10 cellular contexts compared by ENCODE assay signal in the genomic region with DNA sequence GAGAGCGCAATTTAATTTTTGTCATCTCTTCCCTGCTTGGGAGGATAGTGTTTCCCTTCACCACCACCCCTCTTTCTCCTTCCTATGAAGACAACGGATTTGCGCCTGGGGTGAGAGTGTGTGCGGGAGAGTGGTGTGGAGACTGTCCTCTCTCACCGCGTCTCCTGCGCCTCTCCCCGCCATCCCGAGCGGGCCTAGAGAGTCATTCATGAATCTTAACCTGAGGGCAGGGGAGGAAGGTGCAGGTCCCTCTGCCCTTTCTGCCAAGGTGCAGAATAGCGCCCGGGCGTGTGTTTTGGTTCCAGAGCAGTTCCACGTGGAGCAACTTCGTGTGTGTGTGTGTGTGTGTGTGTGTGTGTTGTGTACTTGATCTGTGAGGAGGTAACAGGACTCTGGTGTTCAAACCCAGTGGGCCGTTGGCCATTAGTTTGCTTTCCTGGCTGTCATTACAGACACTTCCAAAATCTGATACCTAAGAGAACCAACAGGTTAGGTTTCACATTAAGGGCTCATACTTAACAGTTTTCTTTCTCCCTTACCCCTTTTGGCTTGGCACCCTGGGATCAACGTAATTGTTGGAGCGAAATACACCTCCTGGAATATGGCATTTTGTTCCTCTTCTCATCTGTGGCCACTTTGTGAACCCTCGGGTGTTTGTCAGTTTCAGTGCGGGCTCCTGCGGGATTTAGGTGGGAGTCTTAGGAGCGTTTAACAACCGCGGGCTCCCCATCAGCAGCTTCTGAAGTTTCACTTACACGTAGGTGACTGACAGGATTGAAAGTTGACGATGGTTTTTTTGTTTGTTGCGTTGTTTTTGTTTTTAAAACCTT. TPM values are rescaled to one million over a fixed set of nuclear protein-coding genes. Genes with fewer than 3 reads are reported as not detected.
DNase-seq lines count a peak whose midpoint lies in the region; ATAC-seq, FAIRE-seq and TF ChIP-seq lines count a peak whose summit lies in the region.
"Had no signal": no experiment of that assay in that cellular context is flagged by ENCODE, and none has a peak within 500 bp of the region (broad histone marks: within the 10 kb centered on the region; RNA-seq: fewer than 3 reads in every experiment).

No MANE protein-coding gene starts in this region.

- DNase-seq in A549 (ENCODE audit: low read depth in 1 of 2, low spot score in 1 of 2) (peak in 1 of 2 experiments; percentile 58), KG1 (lab: John Stamatoyannopoulos, UW) (peak; percentile 1), dorsolateral prefrontal cortex (no peak), GOT3 (lab: John Stamatoyannopoulos, UW) (no peak), AG20443 (ENCODE audit: low spot score) (no peak), MCF 10A (ENCODE audit: unreplicated experiment) (no peak)
- DNase-seq: NK-92 treated with Interleukin-12 subunit alpha and Interleukin-12 subunit beta, amount 100 ng/mL, for 24 hours had no signal

- H3K9ac ChIP-seq in muscle layer of colon (ENCODE audit: low read length) = no peak overlapping the region

- H3K36me3 Mint-ChIP-seq in MCF 10A (ENCODE audit: insufficient read depth, unreplicated experiment) = no peaks in the 10 kb centered on the region

- FAIRE-seq in A549 (lab: Jason Lieb, UNC) = no peak

- H3K27me3 ChIP-seq in dorsolateral prefrontal cortex (peaks cover 2 to 79% (median 68%) of the 10 kb centered on the region in 45 donors), muscle layer of colon (ENCODE audit: control insufficient read depth in 1 of 2, insufficient read depth in 2 of 2, low read length in 2 of 2) (peaks cover 13 to 32% of the 10 kb centered on the region in 2 donors)

- TF ChIP-seq EP300 in A549 (IDR thresholded peaks at IDR 0.05) = no peak

- H3K4me1 ChIP-seq in A549 (peaks cover 50% of the 10 kb centered on the region), muscle layer of colon (ENCODE audit: insufficient read depth, low read length) (peaks cover 13% of the 10 kb centered on the region)

- POLR2A ChIA-PET in A549 (lab: Yijun Ruan, JAX) = no interaction called here
- POLR2A ChIA-PET in MCF 10A (lab: Yijun Ruan, JAX) = no interaction called here

- CTCF ChIA-PET in A549 (lab: Yijun Ruan, JAX) = no interaction called here
- CTCF ChIA-PET in MCF 10A (lab: Yijun Ruan, JAX) = no interaction called here

- H3K27me3 Mint-ChIP-seq in MCF 10A (ENCODE audit: insufficient read depth, unreplicated experiment) = peaks cover 88% of the 10 kb centered on the region

- ATAC-seq in A549 = peak; percentile 4 to 53; a peak in 5 of 6 replicates
- ATAC-seq in GM18498 (IDR thresholded peaks at IDR 0.05; ENCODE audit: unreplicated experiment) = no peak

- whole genome bisulfite sequencing in A549 (ENCODE audit: missing lambda C conversion rate) = 3% methylated on average over 17 of the region's 27 CpGs

- H3K9me3 Mint-ChIP-seq in MCF 10A (ENCODE audit: unreplicated experiment) = no peaks in the 10 kb centered on the region

- no peak for TF ChIP-seq RAD21 in A549 (conservative IDR thresholded peaks at IDR 0.05 in 1 of 2, IDR thresholded peaks at IDR 0.05 in 1 of 2)

- H3K27ac ChIP-seq in A549 (peak overlapping the region; percentile 94 to 100), dorsolateral prefrontal cortex (no peak overlapping the region), muscle layer of colon (ENCODE audit: low read depth, low read length) (no peak overlapping the region)
- H3K27ac ChIP-seq: neutrophil had no signal

- H3K9me3 ChIP-seq in A549 (no peaks in the 10 kb centered on the region), muscle layer of colon (ENCODE audit: low read length) (no peaks in the 10 kb centered on the region)
- H3K9me3 ChIP-seq: neutrophil had no signal

- peak overlapping the region; percentile 69 for H3K4me3 ChIP-seq in A549
- peak overlapping the region; percentile 35 to 76 (median 58) for H3K4me3 ChIP-seq in dorsolateral prefrontal cortex
- peak overlapping the region; percentile 11 to 53 for H3K4me3 ChIP-seq in muscle layer of colon (ENCODE audit: low read depth in 1 of 2, low read length in 2 of 2)

- BruUV-seq in MCF 10A (replicated peaks; lab: Mats Ljungman, UMichigan) = no TSS peak

- no peaks in the 10 kb centered on the region for H3K4me1 Mint-ChIP-seq in MCF 10A (ENCODE audit: insufficient read depth, unreplicated experiment)

- TF ChIP-seq POLR2A in A549 (IDR thresholded peaks at IDR 0.05; ENCODE audit: low read length) = no peak

- no peaks in the 10 kb centered on the region for H3K36me3 ChIP-seq in muscle layer of colon (ENCODE audit: insufficient read depth, low read length)
- H3K36me3 ChIP-seq: neutrophil had no signal

- H3K4me2 ChIP-seq in A549 = peak overlapping the region; percentile 96

- intact Hi-C loops in dorsolateral prefrontal cortex (cut with DNase I) = no loop called here
- intact Hi-C loops in MCF 10A (cut with micrococcal nuclease) = no loop called here

- no peak overlapping the region for H3K27ac Mint-ChIP-seq in MCF 10A (ENCODE audit: low read depth, unreplicated experiment)

- TF ChIP-seq CTCF in A549 (IDR thresholded peaks at IDR 0.05) (no peak), dorsolateral prefrontal cortex (IDR thresholded peaks at IDR 0.05 in 54 of 56, conservative IDR thresholded peaks at IDR 0.05 in 2 of 56; ENCODE audit: low read depth in 1 of 56, partially characterized antibody in 56 of 56) (no peak), MCF 10A (IDR thresholded peaks at IDR 0.05; ENCODE audit: unreplicated experiment) (no peak)

- no peak overlapping the region for H3K4me3 Mint-ChIP-seq in MCF 10A (ENCODE audit: unreplicated experiment)

TF ChIP-seq in A549, 52 proteins besides CTCF, POLR2A, EP300 and RAD21:
- no peak for TF ChIP-seq EHF (CRISPR knock-in tag; IDR thresholded peaks at IDR 0.05)
- no peak for TF ChIP-seq CBX2 (IDR thresholded peaks at IDR 0.05; ENCODE audit: borderline replicate concordance, low read depth)
- no peak for TF ChIP-seq BHLHE40 (IDR thresholded peaks at IDR 0.05; ENCODE audit: low read depth, low read length)
- TF ChIP-seq, protein P1, sequence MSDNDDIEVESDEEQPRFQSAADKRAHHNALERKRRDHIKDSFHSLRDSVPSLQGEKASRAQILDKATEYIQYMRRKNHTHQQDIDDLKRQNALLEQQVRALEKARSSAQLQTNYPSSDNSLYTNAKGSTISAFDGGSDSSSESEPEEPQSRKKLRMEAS (IDR thresholded peaks at IDR 0.05) = peak; percentile 79
- TF ChIP-seq KDM5A (IDR thresholded peaks at IDR 0.05) = no peak
- TF ChIP-seq, protein P2, sequence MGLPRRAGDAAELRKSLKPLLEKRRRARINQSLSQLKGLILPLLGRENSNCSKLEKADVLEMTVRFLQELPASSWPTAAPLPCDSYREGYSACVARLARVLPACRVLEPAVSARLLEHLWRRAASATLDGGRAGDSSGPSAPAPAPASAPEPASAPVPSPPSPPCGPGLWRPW (IDR thresholded peaks at IDR 0.05) = no peak

RNA-seq across cellular contexts. Expression of a gene that starts 1.8 kb away (rescaled TPM):
- polyA plus RNA-seq in A549 (2011; rRNA removed) = 28.3 and 30.8 TPM in 2 replicates
- 7.0 and 10.0 TPM in 2 replicates for polyA plus RNA-seq in A549 (2012; cell fraction: cytosol; rRNA removed)
- polyA plus RNA-seq in A549 (2012; cell fraction: nucleus; rRNA removed) = 10.9 and 13.5 TPM in 2 replicates
- 10.6 to 14.4 TPM (median 11.3 TPM) in 3 replicates for polyA plus RNA-seq in A549 (2017; fragmentation: RNase III; extraction: RNeasy Plus Mini Kit Qiagen cat#74134 plus additional on column Dnase treatment)
- polyA minus RNA-seq in A549 (2011; rRNA and poly(A)+ RNA removed) = 52.4 and 58.6 TPM in 2 replicates
- total RNA-seq in dorsolateral prefrontal cortex = 10 to 100 TPM in 2 of 120 experiments, 1 to 10 TPM in 117, under 1 TPM in 1; 0.76 to 11.4 (median 3.3) TPM
- not detected in 2 replicates for total RNA-seq in MCF 10A (2022)

Comparison
In these comparisons a context has a peak if more than half of its experiments do, and no peak if none do; other contexts are left out.
1. H3K27ac ChIP-seq: peak in A549 (2 of 2); none in dorsolateral prefrontal cortex (0 of 59) and muscle layer of colon (single experiment).
2. Peak in every context shown above with its lines, with median percentiles within 50 percentile points of each other: H3K4me3 ChIP-seq.